In the genomic region with DNA sequence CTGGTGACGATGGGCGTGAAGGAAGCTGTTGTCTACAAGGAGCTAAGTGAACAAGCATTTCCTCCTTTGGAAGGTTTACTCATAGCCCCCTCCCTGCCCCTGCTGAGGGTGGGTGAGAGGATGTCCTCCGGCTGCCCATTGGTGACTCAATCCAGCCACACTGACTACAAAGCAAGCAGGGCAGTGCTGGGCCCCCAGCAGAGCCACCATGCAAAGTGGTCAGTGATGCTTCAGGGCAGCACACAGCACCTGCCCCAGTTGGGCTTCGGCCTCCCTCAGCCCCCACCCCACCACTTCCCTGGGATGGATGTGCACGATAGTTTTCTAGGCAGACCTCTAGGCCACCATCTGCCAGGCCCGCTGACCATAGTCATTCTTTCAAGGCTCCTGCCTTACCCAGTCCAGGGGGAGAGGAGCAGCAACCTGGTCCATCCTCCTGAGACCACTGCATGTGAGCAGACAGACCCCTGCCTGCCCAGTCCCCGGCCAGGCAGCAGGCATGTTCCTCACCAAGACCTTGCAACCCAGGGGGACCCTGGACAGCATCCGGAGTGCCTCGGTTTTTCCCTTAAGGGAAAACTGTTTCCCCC, we compare ENCODE assay signal across 10 cellular contexts.
DNase-seq lines count a peak whose midpoint lies in the region; ATAC-seq, FAIRE-seq and TF ChIP-seq lines count a peak whose summit lies in the region.
"Had no signal": no experiment of that assay in that cellular context is flagged by ENCODE, and none has a peak within 500 bp of the region (broad histone marks: within the 10 kb centered on the region; RNA-seq: fewer than 3 reads in every experiment).

No MANE protein-coding gene starts in this region.

- no peak for TF ChIP-seq POLR2A in GM12891 (IDR thresholded peaks at IDR 0.05; ENCODE audit: low read depth, low read length)

- intact Hi-C loops in pancreas (cut with DNase I), result no loop called here

- WGBS in pancreas, 2 donors, result 89 to 94% methylated on average over 9 of the region's 9 CpGs

- H3K9me3 ChIP-seq in pancreas, result no peaks in the 10 kb centered on the region

- H3K27me3 ChIP-seq in pancreas, result no peaks in the 10 kb centered on the region

- TF ChIP-seq CTCF in pancreas (IDR thresholded peaks at IDR 0.05), result no peak

- peak overlapping the region in 1 of 4 donors; percentile 28 for H3K27ac ChIP-seq in pancreas

- no peaks in the 10 kb centered on the region for H3K4me1 ChIP-seq in pancreas

- no peak overlapping the region for H3K4me3 ChIP-seq in pancreas

- DNase-seq in AG08395 (ENCODE audit: low spot score), result peak; percentile 58
- DNase-seq in fibroblast of peridontal ligament (ENCODE audit: extremely low read depth), result peak; percentile 18
- DNase-seq in pancreas, result peak in 4 of 6 donors; percentile 8 to 43 (median 21)
- no peak for DNase-seq in GM12891 (ENCODE audit: insufficient read length, low spot score)
- DNase-seq in globus pallidus (ENCODE audit: low spot score), result no peak
- DNase-seq in dedifferentiated amniotic fluid mesenchymal stem cell (ENCODE audit: extremely low spot score), result no peak
- DNase-seq: CD4-positive, alpha-beta T cell had no signal

- FAIRE-seq in pancreas (lab: Jason Lieb, UNC) (no peak), GM12891 (lab: Jason Lieb, UNC) (no peak)

- H3K36me3 ChIP-seq in pancreas, result no peaks in the 10 kb centered on the region

- ATAC-seq in SK-N-SH treated with all-trans-retinoic acid at 6 μM for 48 hours (peak; percentile 67), pancreas (peak in 1 of 4 donors; percentile 27), GM18873 (IDR thresholded peaks at IDR 0.05; ENCODE audit: low FRiP score, unreplicated experiment) (no peak)
- ATAC-seq: activated T-helper 17 cell treated with anti-CD3 and anti-CD28 coated beads, Interleukin-2, amount 50 U/mL, for 72 hours had no signal

TF ChIP-seq in SK-N-SH treated with all-trans-retinoic acid at 6 μM for 48 hours, 23 proteins besides CTCF, POLR2A, EP300 and RAD21 (continues in another document):
- TF ChIP-seq, protein P1, sequence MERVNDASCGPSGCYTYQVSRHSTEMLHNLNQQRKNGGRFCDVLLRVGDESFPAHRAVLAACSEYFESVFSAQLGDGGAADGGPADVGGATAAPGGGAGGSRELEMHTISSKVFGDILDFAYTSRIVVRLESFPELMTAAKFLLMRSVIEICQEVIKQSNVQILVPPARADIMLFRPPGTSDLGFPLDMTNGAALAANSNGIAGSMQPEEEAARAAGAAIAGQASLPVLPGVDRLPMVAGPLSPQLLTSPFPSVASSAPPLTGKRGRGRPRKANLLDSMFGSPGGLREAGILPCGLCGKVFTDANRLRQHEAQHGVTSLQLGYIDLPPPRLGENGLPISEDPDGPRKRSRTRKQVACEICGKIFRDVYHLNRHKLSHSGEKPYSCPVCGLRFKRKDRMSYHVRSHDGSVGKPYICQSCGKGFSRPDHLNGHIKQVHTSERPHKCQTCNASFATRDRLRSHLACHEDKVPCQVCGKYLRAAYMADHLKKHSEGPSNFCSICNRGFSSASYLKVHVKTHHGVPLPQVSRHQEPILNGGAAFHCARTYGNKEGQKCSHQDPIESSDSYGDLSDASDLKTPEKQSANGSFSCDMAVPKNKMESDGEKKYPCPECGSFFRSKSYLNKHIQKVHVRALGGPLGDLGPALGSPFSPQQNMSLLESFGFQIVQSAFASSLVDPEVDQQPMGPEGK (CRISPR knock-in tag; IDR thresholded peaks at IDR 0.05; ENCODE audit: borderline replicate concordance), result no peak
- TF ChIP-seq ESRRG (CRISPR knock-in tag; IDR thresholded peaks at IDR 0.05) (no peak), CSDC2 (CRISPR knock-in tag; IDR thresholded peaks at IDR 0.05) (no peak), ZC3H10 (CRISPR knock-in tag; IDR thresholded peaks at IDR 0.05) (no peak), CSRNP3 (CRISPR knock-in tag; IDR thresholded peaks at IDR 0.05) (no peak), ZFP30 (CRISPR knock-in tag; IDR thresholded peaks at IDR 0.05) (no peak), ZNF8 (CRISPR knock-in tag; IDR thresholded peaks at IDR 0.05) (no peak), BACH2 (CRISPR knock-in tag; IDR thresholded peaks at IDR 0.05; ENCODE audit: borderline replicate concordance) (no peak), SNAI2 (CRISPR knock-in tag; IDR thresholded peaks at IDR 0.05) (no peak)
- TF ChIP-seq, protein P2, sequence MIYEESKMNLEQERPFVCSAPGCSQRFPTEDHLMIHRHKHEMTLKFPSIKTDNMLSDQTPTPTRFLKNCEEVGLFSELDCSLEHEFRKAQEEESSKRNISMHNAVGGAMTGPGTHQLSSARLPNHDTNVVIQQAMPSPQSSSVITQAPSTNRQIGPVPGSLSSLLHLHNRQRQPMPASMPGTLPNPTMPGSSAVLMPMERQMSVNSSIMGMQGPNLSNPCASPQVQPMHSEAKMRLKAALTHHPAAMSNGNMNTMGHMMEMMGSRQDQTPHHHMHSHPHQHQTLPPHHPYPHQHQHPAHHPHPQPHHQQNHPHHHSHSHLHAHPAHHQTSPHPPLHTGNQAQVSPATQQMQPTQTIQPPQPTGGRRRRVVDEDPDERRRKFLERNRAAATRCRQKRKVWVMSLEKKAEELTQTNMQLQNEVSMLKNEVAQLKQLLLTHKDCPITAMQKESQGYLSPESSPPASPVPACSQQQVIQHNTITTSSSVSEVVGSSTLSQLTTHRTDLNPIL (CRISPR knock-in tag; IDR thresholded peaks at IDR 0.05; ENCODE audit: low read depth), result no peak

TF ChIP-seq in GM12891, 5 proteins besides CTCF, POLR2A, EP300 and RAD21:
- TF ChIP-seq POU2F2 (IDR thresholded peaks at IDR 0.05; ENCODE audit: low read depth, low read length), result no peak
- no peak for TF ChIP-seq TAF1 (IDR thresholded peaks at IDR 0.05; ENCODE audit: low read depth, low read length)
- TF ChIP-seq POLR2AphosphoS5 (IDR thresholded peaks at IDR 0.05; ENCODE audit: low read depth, low read length), result no peak
- TF ChIP-seq SPI1 (IDR thresholded peaks at IDR 0.05; ENCODE audit: low read depth, low read length), result no peak
- no peak for TF ChIP-seq PAX5 (IDR thresholded peaks at IDR 0.05; ENCODE audit: insufficient read depth, low read length, severe bottlenecking)
TF ChIP-seq in GM12891: peak in this region for 0.

Comparison
In these comparisons a context has a peak if more than half of its experiments do, and no peak if none do; other contexts are left out.
1. DNase-seq: peak in AG08395 (single experiment), fibroblast of peridontal ligament (single experiment) and pancreas (4 of 6); none in GM12891 (single experiment), globus pallidus (single experiment) and dedifferentiated amniotic fluid mesenchymal stem cell (single experiment).